ENCODE assay signal across 1 cellular context in genomic region chr1:151492120-151492519, GRCh38.
TF ChIP-seq lines count a peak whose summit lies in the region.

No MANE protein-coding gene starts in this region.

TF ChIP-seq in HepG2, 621 proteins besides CTCF, POLR2A, EP300 and RAD21:
- TF ChIP-seq SRF (IDR thresholded peaks at IDR 0.05; ENCODE audit: low read depth, low read length) (peak; percentile 27; the same call in 1 of the 2 replicates), ZNF749 (CRISPR knock-in tag; IDR thresholded peaks at IDR 0.05; ENCODE audit: borderline replicate concordance) (no peak)
